Comparison of ENCODE assay signal across 12 cellular contexts in the genomic region with DNA sequence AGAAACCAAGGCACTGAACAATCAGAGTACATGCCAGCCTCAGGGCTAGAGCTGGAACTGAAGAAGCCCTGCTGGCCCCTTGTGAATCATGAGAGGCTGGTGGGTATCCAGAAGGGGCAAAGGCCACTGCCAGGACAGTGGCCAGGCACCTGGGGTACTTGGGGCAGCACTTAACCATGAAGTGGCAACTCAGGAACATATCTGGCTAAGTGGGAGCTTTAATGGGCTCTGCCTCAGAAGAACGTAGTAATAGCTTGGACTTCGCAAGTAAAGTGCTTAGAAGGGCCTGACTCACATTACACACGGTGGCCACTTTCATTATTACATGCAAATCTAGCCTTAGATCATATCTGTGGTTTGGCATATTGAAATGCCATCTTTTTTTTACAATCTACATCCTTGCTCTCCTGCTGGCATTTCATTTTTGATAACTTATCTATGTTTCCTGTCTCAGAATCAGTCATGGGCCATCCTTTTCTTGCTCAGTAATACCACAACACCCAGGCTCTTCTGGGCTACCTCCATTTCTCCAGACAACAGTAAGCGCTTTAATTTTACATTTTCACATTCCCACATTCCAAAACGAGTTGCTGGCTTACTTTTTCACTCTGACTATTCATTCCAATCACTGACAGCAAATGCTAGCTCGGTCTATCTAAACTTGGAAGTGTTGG. TPM values are rescaled to one million over a fixed set of nuclear protein-coding genes. Genes with fewer than 3 reads are reported as not detected.
A peak's percentile ranks its signal among the peaks of the same experiment; 100 is the strongest.
DNase-seq lines count a peak whose midpoint lies in the region; ATAC-seq and TF ChIP-seq lines count a peak whose summit lies in the region.
"Had no signal": no experiment of that assay in that cellular context is flagged by ENCODE, and none has a peak within 500 bp of the region (broad histone marks: within the 10 kb centered on the region; RNA-seq: fewer than 3 reads in every experiment).

No MANE protein-coding gene starts in this region.

- H3K79me2 ChIP-seq in GM23248 (ENCODE audit: insufficient read depth) = peaks cover 84% of the 10 kb centered on the region

- ATAC-seq in SK-N-SH treated with all-trans-retinoic acid at 6 μM for 48 hours = peak; percentile 88
- ATAC-seq in GM21526 (IDR thresholded peaks at IDR 0.05; ENCODE audit: low FRiP score, unreplicated experiment) = no peak

- no peaks in the 10 kb centered on the region for H3K27me3 ChIP-seq in GM23248 (replicated peaks; ENCODE audit: insufficient read depth)

- H4K20me1 ChIP-seq in GM23248 (ENCODE audit: insufficient read depth) = 0 out of 2 replicates have a peak, but pooled peaks cover 3% of the 10 kb centered on the region

- no peaks in the 10 kb centered on the region for H3K9me2 ChIP-seq in GM23248 (ENCODE audit: insufficient read depth)

- no peak overlapping the region for H3K4me3 ChIP-seq in GM23248

- no peak overlapping the region for H2AFZ ChIP-seq in GM23248

- 48 to 55% methylated on average over 6 of the region's 6 CpGs for WGBS in GM23248 (ENCODE audit: low coverage in 1 of 2, low lambda C conversion rate in 2 of 2, missing lambda C conversion rate in 2 of 2), 2 experiments

- peaks cover 18% of the 10 kb centered on the region for H3K4me1 ChIP-seq in GM23248 (ENCODE audit: insufficient read depth)

- in situ Hi-C loops in GM23248 (cut with MboI) = no loop called here

- peaks cover 15% of the 10 kb centered on the region for H3F3A ChIP-seq in GM23248 (ENCODE audit: insufficient read depth)

- no peaks in the 10 kb centered on the region for H3K9me3 ChIP-seq in GM23248 (ENCODE audit: low read depth)

- no peaks in the 10 kb centered on the region for H3K36me3 ChIP-seq in GM23248 (ENCODE audit: low read depth)

- peak overlapping the region; percentile 8 for H3K4me2 ChIP-seq in GM23248 (ENCODE audit: unreplicated experiment)

- DNase-seq in EH (ENCODE audit: low read depth) = peak; percentile 56
- DNase-seq in GM23248 = peak; percentile 80
- peak; percentile 32 for DNase-seq in glomerular visceral epithelial cell (ENCODE audit: extremely low spot score)
- no peak for DNase-seq in HuH-7 (ENCODE audit: low spot score)
- DNase-seq in medulla oblongata (ENCODE audit: extremely low spot score) = no peak
- no peak for DNase-seq in stimulated activated CD8-positive, alpha-beta memory T cell treated with anti-CD3 and anti-CD28 coated beads, Interleukin-4, amount 100 ng/mL, for 48 hours
- DNase-seq: amniotic stem cell, naive B cell, NCI-H1436 treated with DMSO at 0.1 percent for 48 hours had no signal

- H3K27ac ChIP-seq in GM23248 = peak overlapping the region; percentile 42

- H3K9ac ChIP-seq in GM23248 = no peak overlapping the region

TF ChIP-seq in SK-N-SH treated with all-trans-retinoic acid at 6 μM for 48 hours, 23 proteins besides CTCF, POLR2A, EP300 and RAD21:
- TF ChIP-seq, protein P1, sequence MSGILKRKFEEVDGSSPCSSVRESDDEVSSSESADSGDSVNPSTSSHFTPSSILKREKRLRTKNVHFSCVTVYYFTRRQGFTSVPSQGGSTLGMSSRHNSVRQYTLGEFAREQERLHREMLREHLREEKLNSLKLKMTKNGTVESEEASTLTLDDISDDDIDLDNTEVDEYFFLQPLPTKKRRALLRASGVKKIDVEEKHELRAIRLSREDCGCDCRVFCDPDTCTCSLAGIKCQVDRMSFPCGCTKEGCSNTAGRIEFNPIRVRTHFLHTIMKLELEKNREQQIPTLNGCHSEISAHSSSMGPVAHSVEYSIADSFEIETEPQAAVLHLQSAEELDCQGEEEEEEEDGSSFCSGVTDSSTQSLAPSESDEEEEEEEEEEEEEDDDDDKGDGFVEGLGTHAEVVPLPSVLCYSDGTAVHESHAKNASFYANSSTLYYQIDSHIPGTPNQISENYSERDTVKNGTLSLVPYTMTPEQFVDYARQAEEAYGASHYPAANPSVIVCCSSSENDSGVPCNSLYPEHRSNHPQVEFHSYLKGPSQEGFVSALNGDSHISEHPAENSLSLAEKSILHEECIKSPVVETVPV (CRISPR knock-in tag; IDR thresholded peaks at IDR 0.05) = no peak
- TF ChIP-seq SNAI2 (CRISPR knock-in tag; IDR thresholded peaks at IDR 0.05) (no peak), TOX (CRISPR knock-in tag; IDR thresholded peaks at IDR 0.05; ENCODE audit: borderline replicate concordance) (no peak), OSR1 (CRISPR knock-in tag; IDR thresholded peaks at IDR 0.05) (no peak), ZNF8 (CRISPR knock-in tag; IDR thresholded peaks at IDR 0.05) (no peak), CSDC2 (CRISPR knock-in tag; IDR thresholded peaks at IDR 0.05) (no peak), ISL1 (CRISPR knock-in tag; IDR thresholded peaks at IDR 0.05) (no peak), ZNF70 (CRISPR knock-in tag; IDR thresholded peaks at IDR 0.05) (no peak), ARNTL (CRISPR knock-in tag; IDR thresholded peaks at IDR 0.05; ENCODE audit: borderline replicate concordance, low read depth) (no peak), ZFP3 (CRISPR knock-in tag; IDR thresholded peaks at IDR 0.05) (no peak), ZC3H10 (CRISPR knock-in tag; IDR thresholded peaks at IDR 0.05) (no peak), GLIS3 (CRISPR knock-in tag; IDR thresholded peaks at IDR 0.05) (no peak)
- TF ChIP-seq, protein P2, sequence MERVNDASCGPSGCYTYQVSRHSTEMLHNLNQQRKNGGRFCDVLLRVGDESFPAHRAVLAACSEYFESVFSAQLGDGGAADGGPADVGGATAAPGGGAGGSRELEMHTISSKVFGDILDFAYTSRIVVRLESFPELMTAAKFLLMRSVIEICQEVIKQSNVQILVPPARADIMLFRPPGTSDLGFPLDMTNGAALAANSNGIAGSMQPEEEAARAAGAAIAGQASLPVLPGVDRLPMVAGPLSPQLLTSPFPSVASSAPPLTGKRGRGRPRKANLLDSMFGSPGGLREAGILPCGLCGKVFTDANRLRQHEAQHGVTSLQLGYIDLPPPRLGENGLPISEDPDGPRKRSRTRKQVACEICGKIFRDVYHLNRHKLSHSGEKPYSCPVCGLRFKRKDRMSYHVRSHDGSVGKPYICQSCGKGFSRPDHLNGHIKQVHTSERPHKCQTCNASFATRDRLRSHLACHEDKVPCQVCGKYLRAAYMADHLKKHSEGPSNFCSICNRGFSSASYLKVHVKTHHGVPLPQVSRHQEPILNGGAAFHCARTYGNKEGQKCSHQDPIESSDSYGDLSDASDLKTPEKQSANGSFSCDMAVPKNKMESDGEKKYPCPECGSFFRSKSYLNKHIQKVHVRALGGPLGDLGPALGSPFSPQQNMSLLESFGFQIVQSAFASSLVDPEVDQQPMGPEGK (CRISPR knock-in tag; IDR thresholded peaks at IDR 0.05; ENCODE audit: borderline replicate concordance) = no peak
- TF ChIP-seq, protein P3, sequence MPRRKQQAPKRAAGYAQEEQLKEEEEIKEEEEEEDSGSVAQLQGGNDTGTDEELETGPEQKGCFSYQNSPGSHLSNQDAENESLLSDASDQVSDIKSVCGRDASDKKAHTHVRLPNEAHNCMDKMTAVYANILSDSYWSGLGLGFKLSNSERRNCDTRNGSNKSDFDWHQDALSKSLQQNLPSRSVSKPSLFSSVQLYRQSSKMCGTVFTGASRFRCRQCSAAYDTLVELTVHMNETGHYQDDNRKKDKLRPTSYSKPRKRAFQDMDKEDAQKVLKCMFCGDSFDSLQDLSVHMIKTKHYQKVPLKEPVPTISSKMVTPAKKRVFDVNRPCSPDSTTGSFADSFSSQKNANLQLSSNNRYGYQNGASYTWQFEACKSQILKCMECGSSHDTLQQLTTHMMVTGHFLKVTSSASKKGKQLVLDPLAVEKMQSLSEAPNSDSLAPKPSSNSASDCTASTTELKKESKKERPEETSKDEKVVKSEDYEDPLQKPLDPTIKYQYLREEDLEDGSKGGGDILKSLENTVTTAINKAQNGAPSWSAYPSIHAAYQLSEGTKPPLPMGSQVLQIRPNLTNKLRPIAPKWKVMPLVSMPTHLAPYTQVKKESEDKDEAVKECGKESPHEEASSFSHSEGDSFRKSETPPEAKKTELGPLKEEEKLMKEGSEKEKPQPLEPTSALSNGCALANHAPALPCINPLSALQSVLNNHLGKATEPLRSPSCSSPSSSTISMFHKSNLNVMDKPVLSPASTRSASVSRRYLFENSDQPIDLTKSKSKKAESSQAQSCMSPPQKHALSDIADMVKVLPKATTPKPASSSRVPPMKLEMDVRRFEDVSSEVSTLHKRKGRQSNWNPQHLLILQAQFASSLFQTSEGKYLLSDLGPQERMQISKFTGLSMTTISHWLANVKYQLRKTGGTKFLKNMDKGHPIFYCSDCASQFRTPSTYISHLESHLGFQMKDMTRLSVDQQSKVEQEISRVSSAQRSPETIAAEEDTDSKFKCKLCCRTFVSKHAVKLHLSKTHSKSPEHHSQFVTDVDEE (CRISPR knock-in tag; IDR thresholded peaks at IDR 0.05) = no peak

RNA-seq across cellular contexts. Expression of a gene that starts 21.6 kb away (rescaled TPM):
- 8.1 and 9.9 TPM in 2 replicates for total RNA-seq in GM23248 (2014; rRNA removed; shearing (Covaris generic))
- polyA plus RNA-seq in GM23248 (2016; fragmentation: Nextera tagmentation; extraction: Ambion mirVana) = 5.4 and 5.9 TPM in 2 replicates

RNA-seq across cellular contexts. Expression of a gene that starts 37.7 kb away (rescaled TPM):
- total RNA-seq in GM23248 (2014; rRNA removed; shearing (Covaris generic)) = 11.0 and 12.3 TPM in 2 replicates
- 5.9 and 6.3 TPM in 2 replicates for polyA plus RNA-seq in GM23248 (2016; fragmentation: Nextera tagmentation; extraction: Ambion mirVana)

RNA-seq across cellular contexts. Expression of a gene that starts 39.8 kb away (rescaled TPM):
- not detected in 2 replicates for total RNA-seq in GM23248 (2014; rRNA removed; shearing (Covaris generic))
- not detected in 2 replicates for polyA plus RNA-seq in GM23248 (2016; fragmentation: Nextera tagmentation; extraction: Ambion mirVana)
- total RNA-seq: temporal lobe had no signal

RNA-seq across cellular contexts. Expression of a gene that starts 49.1 kb away (rescaled TPM):
- 31.5 and 31.7 TPM in 2 replicates for total RNA-seq in GM23248 (2014; rRNA removed; shearing (Covaris generic))
- polyA plus RNA-seq in GM23248 (2016; fragmentation: Nextera tagmentation; extraction: Ambion mirVana) = 28.5 and 29.8 TPM in 2 replicates

RNA-seq across cellular contexts. Expression of a gene that starts 53.0 kb away (rescaled TPM):
- total RNA-seq in GM23248 (2014; rRNA removed; shearing (Covaris generic)) = not detected in 2 replicates
- polyA plus RNA-seq in GM23248 (2016; fragmentation: Nextera tagmentation; extraction: Ambion mirVana) = not detected in 2 replicates
- total RNA-seq: temporal lobe had no signal

Comparison
In these comparisons a context has a peak if more than half of its experiments do, and no peak if none do; other contexts are left out.
1. DNase-seq: peak in EH (single experiment), GM23248 (single experiment) and glomerular visceral epithelial cell (single experiment); none in HuH-7 (single experiment), medulla oblongata (single experiment) and stimulated activated CD8-positive, alpha-beta memory T cell treated with anti-CD3 and anti-CD28 coated beads, Interleukin-4, amount 100 ng/mL, for 48 hours (single experiment).